In the genomic region with DNA sequence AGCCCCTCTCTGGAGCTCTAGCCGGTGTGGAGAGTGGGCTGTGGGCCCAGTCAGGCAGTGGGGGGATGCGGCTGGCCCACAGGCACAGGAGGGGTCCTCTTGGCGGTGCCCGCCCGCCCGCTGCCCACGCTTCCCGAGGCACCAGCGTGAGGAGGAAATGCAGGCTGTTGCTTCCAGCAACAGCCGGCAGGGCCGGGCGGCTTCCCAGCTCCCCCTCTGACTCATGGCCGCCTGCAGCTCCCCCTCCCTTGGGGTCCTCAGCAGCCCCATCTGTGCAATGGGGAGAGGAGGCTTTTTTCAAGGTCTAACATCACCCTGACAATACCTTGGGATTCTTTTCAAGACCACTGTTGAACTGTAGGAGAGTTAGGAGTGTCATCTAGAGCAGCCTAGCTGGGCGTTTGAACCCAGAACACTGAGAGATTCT, we compare ENCODE assay signal across 8 cellular contexts. TPM values are rescaled to one million over a fixed set of nuclear protein-coding genes. Genes with fewer than 3 reads are reported as not detected.
DNase-seq lines count a peak whose midpoint lies in the region; ATAC-seq and TF ChIP-seq lines count a peak whose summit lies in the region.

No MANE protein-coding gene starts in this region.

- intact Hi-C loops in Right ventricle myocardium superior (cut with DNase I) (no loop called here), Right ventricle myocardium inferior (cut with DNase I) (no loop called here), mucosa of descending colon (cut with DNase I, micrococcal nuclease) (no loop called here), uterus (cut with DNase I; ENCODE audit: low total_unique reads) (no loop called here)

- no peaks in the 10 kb centered on the region for H3K9me3 ChIP-seq in mucosa of descending colon
- no peaks in the 10 kb centered on the region for H3K9me3 ChIP-seq in uterus

- no peak for TF ChIP-seq POLR2A in uterus (IDR thresholded peaks at IDR 0.05)

- H3K4me3 ChIP-seq in choroid plexus epithelial cell (ENCODE audit: low read depth, low read length) (no peak overlapping the region), mucosa of descending colon (no peak overlapping the region), uterus (no peak overlapping the region)

- peak; percentile 34 for TF ChIP-seq CTCF in choroid plexus epithelial cell (conservative IDR thresholded peaks at IDR 0.05; ENCODE audit: low read depth, low read length)
- no peak for TF ChIP-seq CTCF in mucosa of descending colon (IDR thresholded peaks at IDR 0.05)
- TF ChIP-seq CTCF in uterus (IDR thresholded peaks at IDR 0.05), result no peak

- H3K27ac ChIP-seq in uterus, result peak overlapping the region; percentile 79 to 88

- H3K27me3 ChIP-seq in uterus, result no peaks in the 10 kb centered on the region

- peak; percentile 59 for DNase-seq in Right ventricle myocardium superior
- no peak for DNase-seq in Right ventricle myocardium inferior (ENCODE audit: missing footprints)
- DNase-seq in choroid plexus epithelial cell (ENCODE audit: low read depth), result no peak
- DNase-seq in mucosa of descending colon, result peak in 2 of 3 donors; percentile 43 to 60
- no peak for DNase-seq in uterus
- DNase-seq in putamen (ENCODE audit: low spot score), result no peak
- no peak for DNase-seq in activated T-cell treated with anti-CD3 and anti-CD28 coated beads, Interleukin-2, amount 50 U/mL, for 1 hour
- no peak for DNase-seq in central memory CD4-positive, alpha-beta T cell

- peaks cover 63% of the 10 kb centered on the region for H3K4me1 ChIP-seq in mucosa of descending colon (ENCODE audit: low read depth)
- H3K4me1 ChIP-seq in uterus, result peaks cover 4 to 41% of the 10 kb centered on the region in 2 donors

- H3K36me3 ChIP-seq in mucosa of descending colon (ENCODE audit: low read depth) (no peaks in the 10 kb centered on the region), uterus (no peaks in the 10 kb centered on the region)

- ATAC-seq in Right ventricle myocardium superior (ENCODE audit: poor library complexity) (no peak), Right ventricle myocardium inferior (no peak), mucosa of descending colon (no peak)

RNA-seq across cellular contexts. Expression of a gene that starts 10.4 kb away (rescaled TPM):
- 67.3 TPM for total RNA-seq in Right ventricle myocardium superior
- 74.1 TPM for total RNA-seq in Right ventricle myocardium inferior
- total RNA-seq in mucosa of descending colon, result 10 to 100 TPM; 28.1 to 31.0 (median 28.3) TPM
- 10 to 100 TPM in 3 of 4 donors, 1 to 10 TPM in 1; 3.3 to 51.3 (median 35.0) TPM for total RNA-seq in uterus

Comparison
In these comparisons a context has a peak if more than half of its experiments do, and no peak if none do; other contexts are left out.
1. DNase-seq: peak in Right ventricle myocardium superior (single experiment) and mucosa of descending colon (2 of 3); none in Right ventricle myocardium inferior (single experiment), choroid plexus epithelial cell (single experiment), uterus (0 of 2), putamen (single experiment), activated T-cell treated with anti-CD3 and anti-CD28 coated beads, Interleukin-2, amount 50 U/mL, for 1 hour (single experiment) and central memory CD4-positive, alpha-beta T cell (single experiment).